8 cellular contexts compared by ENCODE assay signal in the genomic region with DNA sequence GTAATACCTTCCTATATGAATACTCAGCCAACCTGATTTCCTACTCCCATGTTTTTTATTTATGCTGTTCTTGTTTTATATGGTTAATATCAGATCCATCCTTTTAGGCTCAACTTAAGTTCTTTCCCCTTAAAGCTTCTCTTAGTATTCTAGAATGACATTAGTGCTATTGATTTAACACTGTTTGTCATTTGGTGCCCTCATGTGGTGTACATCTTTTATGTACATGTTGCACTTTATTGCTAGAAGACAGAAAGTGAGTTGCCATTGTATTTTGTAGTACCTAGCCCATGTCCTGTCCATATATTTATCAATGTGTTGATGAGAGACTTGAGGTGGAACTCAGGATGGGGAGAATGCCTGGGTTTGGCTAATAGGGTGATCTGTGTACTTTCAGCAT. TPM values are rescaled to one million over a fixed set of nuclear protein-coding genes. Genes with fewer than 3 reads are reported as not detected.
DNase-seq lines count a peak whose midpoint lies in the region; ATAC-seq and TF ChIP-seq lines count a peak whose summit lies in the region.

No MANE protein-coding gene starts in this region.

- CTCF ChIA-PET in IMR-90 (lab: Yijun Ruan, JAX), result interaction anchor here (0.5 to 3.0 kb wide), 4 partner anchors 19 to 56 kb away, joined by 3 to 14 read pairs (median 4); no protein-coding TSS in a partner anchor
- CTCF ChIA-PET in activated CD4-positive, alpha-beta memory T cell treated with anti-CD3 and anti-CD28 coated beads for 36 hours (lab: Charles Lee), result interaction anchor here (0.8 to 5.3 kb wide), 12 partner anchors 12 to 282 kb away, joined by 3 to 66 read pairs (median 7); partner anchors contain the start of genes CCDC142, MOGS, TLX2 and TTC31

- H3K4me1 ChIP-seq in IMR-90 (ENCODE audit: control insufficient read depth, insufficient read depth, low read length) (peaks cover 12% of the 10 kb centered on the region), lung (ENCODE audit: control insufficient read depth in 2 of 2, insufficient read depth in 2 of 2, low read length in 2 of 2) (peaks cover 8 to 13% of the 10 kb centered on the region in 2 donors)

- H2BK120ac ChIP-seq in IMR-90 (ENCODE audit: low read depth, low read length), result no peak overlapping the region

- H3K27ac ChIP-seq in IMR-90 (ENCODE audit: insufficient read depth, low read length), result no peak overlapping the region
- no peak overlapping the region for H3K27ac ChIP-seq in lung (ENCODE audit: low read depth in 1 of 2, low read length in 1 of 2)

- dilution Hi-C loops in IMR-90 (cut with HindIII; ENCODE audit: low sequenced_read_pairs, unreplicated experiment), result no loop called here

- H3K23ac ChIP-seq in IMR-90 (ENCODE audit: low read depth, low read length), result no peak overlapping the region

- H3K79me1 ChIP-seq in IMR-90 (ENCODE audit: low read depth in 1 of 2, low read length in 2 of 2), result peaks cover 29 to 45% of the 10 kb centered on the region in 2 experiments

- H2BK15ac ChIP-seq in IMR-90 (ENCODE audit: low read depth, low read length), result no peak overlapping the region

- H3K9me1 ChIP-seq in IMR-90 (ENCODE audit: insufficient read depth, low read length), result peaks cover 17% of the 10 kb centered on the region

- peaks cover 37% of the 10 kb centered on the region for H3K4me1 Mint-ChIP-seq in activated CD4-positive, alpha-beta memory T cell treated with anti-CD3 and anti-CD28 coated beads for 36 hours (ENCODE audit: low read depth)

- H2BK20ac ChIP-seq in IMR-90 (ENCODE audit: low read depth, low read length), result no peak overlapping the region

- no peaks in the 10 kb centered on the region for H3K27me3 ChIP-seq in IMR-90 (ENCODE audit: control insufficient read depth, insufficient read depth, low read length)
- H3K27me3 ChIP-seq in lung (ENCODE audit: control insufficient read depth, insufficient read depth), result no peaks in the 10 kb centered on the region

- no peak overlapping the region for H2AK5ac ChIP-seq in IMR-90 (ENCODE audit: low read depth, low read length)

- H3K9me3 ChIP-seq in IMR-90 (ENCODE audit: control insufficient read depth, insufficient read depth, low read length) (no peaks in the 10 kb centered on the region), lung (ENCODE audit: control insufficient read depth in 2 of 2, insufficient read depth in 1 of 2, low read length in 1 of 2) (no peaks in the 10 kb centered on the region)

- no peak overlapping the region for H2BK5ac ChIP-seq in IMR-90 (ENCODE audit: low read depth, low read length, poor library complexity, severe bottlenecking)

- H3K18ac ChIP-seq in IMR-90 (ENCODE audit: low read depth, low read length), result no peak overlapping the region

- DNase-seq in COLO829 (ENCODE audit: low spot score) (peak; percentile 67), IMR-90 (peak; percentile 66), lung (ENCODE audit: low spot score) (no peak), GDM1 (lab: John Stamatoyannopoulos, UW) (no peak), NCI-H1417 treated with DMSO at 0.1 percent for 48 hours (lab: John Stamatoyannopoulos, UW) (no peak)
- no peak for DNase-seq in activated CD4-positive, alpha-beta memory T cell treated with anti-CD3 and anti-CD28 coated beads for 36 hours

- no peak overlapping the region for H3K56ac ChIP-seq in IMR-90 (ENCODE audit: extremely low read depth, insufficient read depth, low read length)

- in situ Hi-C loops in IMR-90 (cut with MboI; ENCODE audit: low sequenced_read_pairs), result no loop called here

- intact Hi-C loops in IMR-90 (cut with micrococcal nuclease), result no loop called here
- intact Hi-C loops in activated CD4-positive, alpha-beta memory T cell treated with anti-CD3 and anti-CD28 coated beads for 36 hours (cut with micrococcal nuclease), result loop anchor here (1.0 to 5.0 kb wide), 3 partner anchors 35 to 282 kb away; partner anchors contain the start of gene LBX2

- no peak overlapping the region for H4K91ac ChIP-seq in IMR-90 (ENCODE audit: insufficient read depth, low read depth, low read length)

- no peak overlapping the region for H3K9ac ChIP-seq in IMR-90 (ENCODE audit: low read depth, low read length)

- no peaks in the 10 kb centered on the region for H3K27me3 Mint-ChIP-seq in activated CD4-positive, alpha-beta memory T cell treated with anti-CD3 and anti-CD28 coated beads for 36 hours

- H3K36me3 Mint-ChIP-seq in activated CD4-positive, alpha-beta memory T cell treated with anti-CD3 and anti-CD28 coated beads for 36 hours, result peaks cover 46% of the 10 kb centered on the region

- ATAC-seq in IMR-90 (ENCODE audit: low read depth) (no peak), lung (ENCODE audit: insufficient read depth, low FRiP score) (no peak), GM18867 (IDR thresholded peaks at IDR 0.05; ENCODE audit: unreplicated experiment) (no peak), GM21423 (IDR thresholded peaks at IDR 0.05; ENCODE audit: unreplicated experiment) (no peak)

- H4K5ac ChIP-seq in IMR-90 (ENCODE audit: low read depth, low read length), result no peak overlapping the region

- H3K4me3 Mint-ChIP-seq in activated CD4-positive, alpha-beta memory T cell treated with anti-CD3 and anti-CD28 coated beads for 36 hours, result peak overlapping the region; percentile 5

- no peak overlapping the region for H2AFZ ChIP-seq in IMR-90 (replicated peaks; ENCODE audit: low read length, poor library complexity)

- POLR2A ChIA-PET in IMR-90 (lab: Charles Lee; ENCODE audit: unreplicated experiment), result no interaction called here
- POLR2A ChIA-PET in activated CD4-positive, alpha-beta memory T cell treated with anti-CD3 and anti-CD28 coated beads for 36 hours (lab: Charles Lee), result interaction anchor here (0.9 to 4.4 kb wide), 4 partner anchors 13 to 74 kb away, joined by 3 to 31 read pairs (median 9); partner anchors contain the start of genes CCDC142, TTC31 and WBP1

- no peak overlapping the region for H3K14ac ChIP-seq in IMR-90 (replicated peaks; ENCODE audit: low read depth, low read length)

- H3K27ac Mint-ChIP-seq in activated CD4-positive, alpha-beta memory T cell treated with anti-CD3 and anti-CD28 coated beads for 36 hours, result peak overlapping the region; percentile 11

- H3K36me3 ChIP-seq in IMR-90 (ENCODE audit: control insufficient read depth, insufficient read depth, low read length), result peaks cover 32% of the 10 kb centered on the region
- H3K36me3 ChIP-seq in lung (ENCODE audit: control insufficient read depth in 2 of 2, insufficient read depth in 2 of 2, low read length in 2 of 2), result peaks cover 5 to 18% of the 10 kb centered on the region in 2 donors

- H3K9me3 Mint-ChIP-seq in activated CD4-positive, alpha-beta memory T cell treated with anti-CD3 and anti-CD28 coated beads for 36 hours, result no peaks in the 10 kb centered on the region

- no peak overlapping the region for H4K8ac ChIP-seq in IMR-90 (ENCODE audit: low read depth in 2 of 2, low read length in 2 of 2)

- H3K4me3 ChIP-seq in IMR-90 (ENCODE audit: insufficient read depth, low read depth, low read length) (no peak overlapping the region), lung (no peak overlapping the region)

- no peak overlapping the region for H3K4ac ChIP-seq in IMR-90 (ENCODE audit: low read depth, low read length)

- no TSS peak for BruUV-seq in IMR-90 (replicated peaks; lab: Mats Ljungman, UMichigan)

- H2AK9ac ChIP-seq in IMR-90 (replicated peaks; ENCODE audit: low read depth, low read length, poor library complexity), result no peak overlapping the region

- TF ChIP-seq RAD21 in IMR-90 (IDR thresholded peaks at IDR 0.05; ENCODE audit: low read length), result peak; percentile 65

- H4K20me1 ChIP-seq in IMR-90 (ENCODE audit: insufficient read depth, low read length), result peaks cover 13% of the 10 kb centered on the region

- TF ChIP-seq CTCF in IMR-90 (conservative IDR thresholded peaks at IDR 0.05; ENCODE audit: low read depth, low read length), result peak; percentile 55
- TF ChIP-seq CTCF in lung (IDR thresholded peaks at IDR 0.05; ENCODE audit: control extremely low read depth, extremely low read depth), result peak; percentile 6

- TF ChIP-seq POLR2A in IMR-90 (IDR thresholded peaks at IDR 0.05; ENCODE audit: low read depth, low read length), result no peak

- no peak overlapping the region for H3K4me2 ChIP-seq in IMR-90 (ENCODE audit: low read depth, low read length)

RNA-seq across cellular contexts. Expression of gene HTRA2, which starts 2.5 kb away (rescaled TPM):
- 28.1 and 34.2 TPM in 2 replicates for total RNA-seq in IMR-90 (2012; rRNA removed)
- 23.6 and 25.9 TPM in 2 replicates for polyA plus RNA-seq in IMR-90 (2012; rRNA removed)
- polyA plus RNA-seq in IMR-90 (2012; cell fraction: cytosol; rRNA removed), result 20.8 and 34.6 TPM in 2 replicates
- 34.6 and 46.8 TPM in 2 replicates for polyA plus RNA-seq in IMR-90 (2012; cell fraction: nucleus; rRNA removed; ENCODE audit: low replicate concordance)
- 10 to 100 TPM; 70.6 to 72.3 TPM for total RNA-seq in activated CD4-positive, alpha-beta memory T cell treated with anti-CD3 and anti-CD28 coated beads for 36 hours
- 10 to 100 TPM; 26.6 to 32.4 TPM for total RNA-seq in lung
- polyA plus RNA-seq in lung, result 10 to 100 TPM; 30.7 to 42.1 TPM

RNA-seq across cellular contexts. Expression of gene AUP1, which starts 2.7 kb away (rescaled TPM):
- total RNA-seq in IMR-90 (2012; rRNA removed), result 45.8 and 47.5 TPM in 2 replicates
- polyA plus RNA-seq in IMR-90 (2012; rRNA removed), result 100.0 and 104 TPM in 2 replicates
- 117 and 126 TPM in 2 replicates for polyA plus RNA-seq in IMR-90 (2012; cell fraction: cytosol; rRNA removed)
- polyA plus RNA-seq in IMR-90 (2012; cell fraction: nucleus; rRNA removed; ENCODE audit: low replicate concordance), result 518 and 729 TPM in 2 replicates
- total RNA-seq in activated CD4-positive, alpha-beta memory T cell treated with anti-CD3 and anti-CD28 coated beads for 36 hours, result 10 to 100 TPM; 92.1 to 98.0 TPM
- 100 to 1,000 TPM in 1 of 2 donors, 10 to 100 TPM in 1; 65.6 to 102 TPM for total RNA-seq in lung
- 100 to 1,000 TPM; 156 to 185 TPM for polyA plus RNA-seq in lung

RNA-seq across cellular contexts. Expression of gene DQX1, which starts 6.2 kb away (rescaled TPM):
- not detected in 2 replicates for total RNA-seq in IMR-90 (2012; rRNA removed)
- 0.07 and 0.14 TPM in 2 replicates for polyA plus RNA-seq in IMR-90 (2012; rRNA removed)
- 0.08 and 0.09 TPM in 2 replicates for polyA plus RNA-seq in IMR-90 (2012; cell fraction: cytosol; rRNA removed)
- 0.72 TPM in 2 replicates for polyA plus RNA-seq in IMR-90 (2012; cell fraction: nucleus; rRNA removed; ENCODE audit: low replicate concordance)
- total RNA-seq in activated CD4-positive, alpha-beta memory T cell treated with anti-CD3 and anti-CD28 coated beads for 36 hours, result under 1 TPM; 0.33 to 0.56 TPM
- under 1 TPM in 1 of 2 donors, not detected in 1; 0.34 TPM for total RNA-seq in lung
- polyA plus RNA-seq in lung, result under 1 TPM; 0.12 to 0.17 TPM

RNA-seq across cellular contexts. Expression of gene TLX2, which starts 18.0 kb away (rescaled TPM):
- total RNA-seq in IMR-90 (2012; rRNA removed), result not detected in 2 replicates
- not detected in 2 replicates for polyA plus RNA-seq in IMR-90 (2012; rRNA removed)
- 0.01 TPM in 1 of 2 replicates, not detected in the other for polyA plus RNA-seq in IMR-90 (2012; cell fraction: cytosol; rRNA removed)
- not detected in 2 replicates for polyA plus RNA-seq in IMR-90 (2012; cell fraction: nucleus; rRNA removed; ENCODE audit: low replicate concordance)
- under 1 TPM; 0.52 to 0.94 TPM for total RNA-seq in activated CD4-positive, alpha-beta memory T cell treated with anti-CD3 and anti-CD28 coated beads for 36 hours
- not detected for total RNA-seq in lung
- under 1 TPM in 1 of 2 donors, not detected in 1; 0.03 TPM for polyA plus RNA-seq in lung

RNA-seq across cellular contexts. Expression of gene LOXL3, which starts 21.5 kb away (rescaled TPM):
- 14.2 and 17.9 TPM in 2 replicates for total RNA-seq in IMR-90 (2012; rRNA removed)
- polyA plus RNA-seq in IMR-90 (2012; rRNA removed), result 21.8 and 23.4 TPM in 2 replicates
- 11.7 and 22.0 TPM in 2 replicates for polyA plus RNA-seq in IMR-90 (2012; cell fraction: cytosol; rRNA removed)
- polyA plus RNA-seq in IMR-90 (2012; cell fraction: nucleus; rRNA removed; ENCODE audit: low replicate concordance), result 63.1 and 92.0 TPM in 2 replicates
- 1 to 10 TPM in 1 of 2 experiments, under 1 TPM in 1; 0.90 to 1.1 TPM for total RNA-seq in activated CD4-positive, alpha-beta memory T cell treated with anti-CD3 and anti-CD28 coated beads for 36 hours
- total RNA-seq in lung, result 10 to 100 TPM in 1 of 2 donors, 1 to 10 TPM in 1; 5.9 to 11.1 TPM
- 1 to 10 TPM; 2.9 to 7.3 TPM for polyA plus RNA-seq in lung

Comparison
In these comparisons a context has a peak if more than half of its experiments do, and no peak if none do; other contexts are left out.
1. DNase-seq: peak in COLO829 (single experiment) and IMR-90 (single experiment); none in activated CD4-positive, alpha-beta memory T cell treated with anti-CD3 and anti-CD28 coated beads for 36 hours (single experiment), lung (single experiment), GDM1 (single experiment) and NCI-H1417 treated with DMSO at 0.1 percent for 48 hours (single experiment).